ENCODE assay signal across 9 cellular contexts in genomic region chr16:275041-275621, GRCh38. TPM values are rescaled to one million over a fixed set of nuclear protein-coding genes. Genes with fewer than 3 reads are reported as not detected.
A peak's percentile ranks its signal among the peaks of the same experiment; 100 is the strongest.
DNase-seq lines count a peak whose midpoint lies in the region; ATAC-seq and TF ChIP-seq lines count a peak whose summit lies in the region.
"Had no signal": no experiment of that assay in that cellular context is flagged by ENCODE, and none has a peak within 500 bp of the region (broad histone marks: within the 10 kb centered on the region; RNA-seq: fewer than 3 reads in every experiment).

No MANE protein-coding gene starts in this region.

- peak overlapping the region; percentile 58 to 75 for H3K4me3 Mint-ChIP-seq in H9

- H3K27ac ChIP-seq in H9 (ENCODE audit: insufficient read length, low read depth, low read length) (no peak overlapping the region), heart left ventricle (peak overlapping the region in 2 of 12 donors; percentile 41 to 50), sigmoid colon (peak overlapping the region in 2 of 4 donors; percentile 10 to 22)

- DNase-seq in H9 = peak; percentile 55
- peak; percentile 37 for DNase-seq in activated T-cell treated with anti-CD3 and anti-CD28 coated beads, Interleukin-2, amount 50 U/mL, for 1 hour
- peak in 1 of 5 donors; percentile 20 for DNase-seq in heart left ventricle
- DNase-seq in sigmoid colon = no peak
- DNase-seq in CD1c-positive myeloid dendritic cell (ENCODE audit: extremely low spot score) = no peak
- DNase-seq in erythroblast (lab: John Stamatoyannopoulos, UW) = no peak
- no peak for DNase-seq in kidney glomerular epithelial cell (lab: John Stamatoyannopoulos, UW)
- DNase-seq in GDM1 (lab: John Stamatoyannopoulos, UW) = no peak

- no peak overlapping the region for H2BK20ac ChIP-seq in H9 (ENCODE audit: low read depth, low read length, poor library complexity, severe bottlenecking)

- H2BK5ac ChIP-seq in H9 (ENCODE audit: insufficient read length, low read length) = no peak overlapping the region

- no peaks in the 10 kb centered on the region for H3K79me1 ChIP-seq in H9 (ENCODE audit: insufficient read depth, low read depth, low read length, poor library complexity, severe bottlenecking)

- no peak overlapping the region for H3K4ac ChIP-seq in H9 (ENCODE audit: low read depth, low read length)

- no peak overlapping the region for H4K5ac ChIP-seq in H9 (ENCODE audit: insufficient read length, low read depth, low read length)

- peak overlapping the region; percentile 23 for H3K4me2 ChIP-seq in H9 (ENCODE audit: insufficient read depth, insufficient read length, low read length)

- TF ChIP-seq CTCF in H9 (conservative IDR thresholded peaks at IDR 0.05) (no peak), heart left ventricle (IDR thresholded peaks at IDR 0.05) (no peak), sigmoid colon (IDR thresholded peaks at IDR 0.05) (no peak)

- H2BK12ac ChIP-seq in H9 (ENCODE audit: insufficient read length, low read depth, low read length) = no peak overlapping the region

- peaks cover 48% of the 10 kb centered on the region for H3K27me3 Mint-ChIP-seq in H9 (ENCODE audit: low read depth)

- H3K79me2 ChIP-seq in H9 (ENCODE audit: insufficient read depth, low read length) = no peaks in the 10 kb centered on the region

- H3K56ac ChIP-seq in H9 (ENCODE audit: insufficient read length, low read depth, low read length) = no peak overlapping the region

- H3K4me1 ChIP-seq in H9 (ENCODE audit: insufficient read depth, low read length) (no peaks in the 10 kb centered on the region), heart left ventricle (peaks cover 0 to 35% (median 4%) of the 10 kb centered on the region in 12 donors), sigmoid colon (peaks cover 0 to 22% (median 16%) of the 10 kb centered on the region in 4 donors)

- TF ChIP-seq POLR2A in heart left ventricle (IDR thresholded peaks at IDR 0.05) (no peak), sigmoid colon (IDR thresholded peaks at IDR 0.05) (no peak), erythroblast (IDR thresholded peaks at IDR 0.05; ENCODE audit: low read length) (no peak)

- no peak overlapping the region for H4K91ac ChIP-seq in H9 (ENCODE audit: insufficient read length, low read depth, low read length)

- no peak overlapping the region for H2BK15ac ChIP-seq in H9 (ENCODE audit: low read depth, low read length)

- no peaks in the 10 kb centered on the region for H3K36me3 Mint-ChIP-seq in H9 (ENCODE audit: insufficient read depth in 1 of 3, low read depth in 3 of 3)
- H3K36me3 Mint-ChIP-seq: activated naive CD4-positive, alpha-beta T cell treated with anti-CD3 and anti-CD28 coated beads, Interleukin-2, amount 50 U/mL, for 72 hours had no signal

- H2AK5ac ChIP-seq in H9 (ENCODE audit: insufficient read length, low read length) = no peak overlapping the region

- no peak overlapping the region for H4K8ac ChIP-seq in H9 (replicated peaks; ENCODE audit: insufficient read length, low read depth, low read length)

- H3K14ac ChIP-seq in H9 (ENCODE audit: insufficient read depth, low read length) = no peak overlapping the region

- H3K27ac Mint-ChIP-seq in H9 = no peak overlapping the region
- H3K27ac Mint-ChIP-seq: activated naive CD4-positive, alpha-beta T cell treated with anti-CD3 and anti-CD28 coated beads, Interleukin-2, amount 50 U/mL, for 72 hours had no signal

- TF ChIP-seq EP300 in sigmoid colon (IDR thresholded peaks at IDR 0.05) = no peak

- peaks cover 3% of the 10 kb centered on the region; the same call in 1 of the 2 replicates for H3K27me3 ChIP-seq in H9 (ENCODE audit: insufficient read depth, low read length)
- H3K27me3 ChIP-seq in heart left ventricle = peaks cover 0 to 36% (median 0%) of the 10 kb centered on the region in 9 donors
- peaks cover 0 to 21% (median 17%) of the 10 kb centered on the region in 3 donors for H3K27me3 ChIP-seq in sigmoid colon

- H2BK120ac ChIP-seq in H9 (ENCODE audit: low read depth, low read length, poor library complexity, severe bottlenecking) = no peak overlapping the region

- peaks cover 5% of the 10 kb centered on the region for H3K23me2 ChIP-seq in H9 (ENCODE audit: insufficient read length, low read depth, low read length, poor library complexity, severe bottlenecking)

- no peaks in the 10 kb centered on the region; a peak in 1 of 5 replicates for H3K9me3 Mint-ChIP-seq in H9
- H3K9me3 Mint-ChIP-seq: activated naive CD4-positive, alpha-beta T cell treated with anti-CD3 and anti-CD28 coated beads, Interleukin-2, amount 50 U/mL, for 72 hours had no signal

- H3K4me1 Mint-ChIP-seq in H9 = peaks cover 0 to 2% of the 10 kb centered on the region in 2 experiments; a peak in 1 of 4 replicates

- H3K9me3 ChIP-seq in H9 (ENCODE audit: control insufficient read depth, low read depth, low read length) (no peaks in the 10 kb centered on the region), heart left ventricle (no peaks in the 10 kb centered on the region), sigmoid colon (no peaks in the 10 kb centered on the region)

- H3K4me3 ChIP-seq in heart left ventricle = peak overlapping the region; percentile 42 to 73 (median 58)
- peak overlapping the region; percentile 41 to 60 (median 54) for H3K4me3 ChIP-seq in sigmoid colon

- peak in 2 of 4 donors; percentile 3 to 17 for ATAC-seq in heart left ventricle

- no CpG with 5 or more reads among the region's 54 CpGs for WGBS in H9 (ENCODE audit: extremely low coverage, insufficient read length, low lambda C conversion rate)
- 2 to 4% (median 3%) methylated on average over 11 to 54 of the region's 54 CpGs for WGBS in heart left ventricle, 4 donors
- 1 to 3% methylated on average over 54 of the region's 54 CpGs for WGBS in sigmoid colon, 2 donors

- no peak overlapping the region for H3K23ac ChIP-seq in H9 (ENCODE audit: insufficient read length, low read depth, low read length)

- H3K9ac ChIP-seq in H9 (ENCODE audit: extremely low read depth, insufficient read length, low read length) = no peak overlapping the region

- intact Hi-C loops in heart left ventricle (cut with DNase I) = no loop called here
- intact Hi-C loops in sigmoid colon (cut with DNase I) = loop anchor here (2.0 kb wide), 1 partner anchor 76 kb away; no protein-coding TSS in a partner anchor

- no peak overlapping the region for H3T11ph ChIP-seq in H9 (ENCODE audit: low read length)

- H3K36me3 ChIP-seq in heart left ventricle (no peaks in the 10 kb centered on the region), sigmoid colon (no peaks in the 10 kb centered on the region)

- H4K20me1 ChIP-seq in H9 (ENCODE audit: control insufficient read depth, insufficient read depth, insufficient read length) = no peaks in the 10 kb centered on the region

- H3K18ac ChIP-seq in H9 (ENCODE audit: insufficient read length, low read depth, low read length) = no peak overlapping the region

- no peak overlapping the region for H2AFZ ChIP-seq in H9 (ENCODE audit: low read length)

RNA-seq across cellular contexts. Expression of gene RGS11, which starts 0.6 kb away (rescaled TPM):
- 2.9 and 3.4 TPM in 2 replicates for total RNA-seq in H9 (2021)
- total RNA-seq in heart left ventricle = 10 to 100 TPM in 5 of 9 donors, 1 to 10 TPM in 4; 4.9 to 19.5 (median 11.8) TPM
- polyA plus RNA-seq in heart left ventricle = 10 to 100 TPM in 1 of 2 donors, 1 to 10 TPM in 1; 1.1 to 12.1 TPM
- total RNA-seq in sigmoid colon = 10 to 100 TPM in 2 of 4 donors, 1 to 10 TPM in 2; 6.4 to 24.9 (median 9.5) TPM
- 1 to 10 TPM in 2 of 3 donors, under 1 TPM in 1; 0.23 to 4.0 (median 1.8) TPM for polyA plus RNA-seq in sigmoid colon

RNA-seq across cellular contexts. Expression of gene ARHGDIG, which starts 5.3 kb away (rescaled TPM):
- total RNA-seq in H9 (2021) = 4.2 and 5.9 TPM in 2 replicates
- total RNA-seq in heart left ventricle = 10 to 100 TPM in 3 of 9 donors, 1 to 10 TPM in 6; 5.5 to 19.2 (median 8.2) TPM
- polyA plus RNA-seq in heart left ventricle = 10 to 100 TPM in 1 of 2 donors, under 1 TPM in 1; 0.26 to 11.4 TPM
- total RNA-seq in sigmoid colon = 1 to 10 TPM; 3.5 to 5.7 (median 5.0) TPM
- polyA plus RNA-seq in sigmoid colon = 1 to 10 TPM in 2 of 3 donors, not detected in 1; 1.6 to 5.2 TPM
- total RNA-seq: activated naive CD4-positive, alpha-beta T cell treated with anti-CD3 and anti-CD28 coated beads, Interleukin-2, amount 50 U/mL, for 72 hours had no signal

RNA-seq across cellular contexts. Expression of gene PDIA2, which starts 7.8 kb away (rescaled TPM):
- total RNA-seq in H9 (2021) = 1.1 and 1.4 TPM in 2 replicates
- total RNA-seq in heart left ventricle = 1 to 10 TPM in 8 of 9 donors, under 1 TPM in 1; 0.98 to 9.3 (median 5.1) TPM
- polyA plus RNA-seq in heart left ventricle = 1 to 10 TPM in 1 of 2 donors, under 1 TPM in 1; 0.17 to 1.7 TPM
- 1 to 10 TPM in 1 of 4 donors, under 1 TPM in 3; 0.71 to 5.5 (median 0.82) TPM for total RNA-seq in sigmoid colon
- 1 to 10 TPM in 1 of 3 donors, under 1 TPM in 1, not detected in 1; 0.60 to 3.0 TPM for polyA plus RNA-seq in sigmoid colon
- total RNA-seq: activated naive CD4-positive, alpha-beta T cell treated with anti-CD3 and anti-CD28 coated beads, Interleukin-2, amount 50 U/mL, for 72 hours had no signal

RNA-seq across cellular contexts. Expression of gene FAM234A, which starts 40.5 kb away (rescaled TPM):
- total RNA-seq in H9 (2021) = 94.9 and 98.8 TPM in 2 replicates
- 100 to 1,000 TPM; 132 to 201 (median 148) TPM for total RNA-seq in heart left ventricle
- 100 to 1,000 TPM; 110 to 124 TPM for polyA plus RNA-seq in heart left ventricle
- 10 to 100 TPM; 38.3 to 82.5 (median 62.1) TPM for total RNA-seq in sigmoid colon
- polyA plus RNA-seq in sigmoid colon = 10 to 100 TPM; 12.6 to 74.0 (median 25.7) TPM

RNA-seq across cellular contexts. Expression of gene LUC7L, which starts 45.9 kb away (rescaled TPM):
- 128 and 137 TPM in 2 replicates for total RNA-seq in H9 (2021)
- total RNA-seq in heart left ventricle = 10 to 100 TPM; 12.5 to 26.8 (median 19.4) TPM
- polyA plus RNA-seq in heart left ventricle = 10 to 100 TPM; 17.7 to 47.5 TPM
- total RNA-seq in sigmoid colon = 100 to 1,000 TPM in 2 of 4 donors, 10 to 100 TPM in 2; 48.9 to 138 (median 88.4) TPM
- polyA plus RNA-seq in sigmoid colon = 10 to 100 TPM; 21.0 to 58.7 (median 28.2) TPM

Comparison
In these comparisons a context has a peak if more than half of its experiments do, and no peak if none do; other contexts are left out.
1. DNase-seq: peak in H9 (single experiment) and activated T-cell treated with anti-CD3 and anti-CD28 coated beads, Interleukin-2, amount 50 U/mL, for 1 hour (single experiment); none in sigmoid colon (single experiment), CD1c-positive myeloid dendritic cell (single experiment), erythroblast (0 of 2), kidney glomerular epithelial cell (single experiment) and GDM1 (single experiment).